Comparison of ENCODE assay signal across 9 cellular contexts in the genomic region with DNA sequence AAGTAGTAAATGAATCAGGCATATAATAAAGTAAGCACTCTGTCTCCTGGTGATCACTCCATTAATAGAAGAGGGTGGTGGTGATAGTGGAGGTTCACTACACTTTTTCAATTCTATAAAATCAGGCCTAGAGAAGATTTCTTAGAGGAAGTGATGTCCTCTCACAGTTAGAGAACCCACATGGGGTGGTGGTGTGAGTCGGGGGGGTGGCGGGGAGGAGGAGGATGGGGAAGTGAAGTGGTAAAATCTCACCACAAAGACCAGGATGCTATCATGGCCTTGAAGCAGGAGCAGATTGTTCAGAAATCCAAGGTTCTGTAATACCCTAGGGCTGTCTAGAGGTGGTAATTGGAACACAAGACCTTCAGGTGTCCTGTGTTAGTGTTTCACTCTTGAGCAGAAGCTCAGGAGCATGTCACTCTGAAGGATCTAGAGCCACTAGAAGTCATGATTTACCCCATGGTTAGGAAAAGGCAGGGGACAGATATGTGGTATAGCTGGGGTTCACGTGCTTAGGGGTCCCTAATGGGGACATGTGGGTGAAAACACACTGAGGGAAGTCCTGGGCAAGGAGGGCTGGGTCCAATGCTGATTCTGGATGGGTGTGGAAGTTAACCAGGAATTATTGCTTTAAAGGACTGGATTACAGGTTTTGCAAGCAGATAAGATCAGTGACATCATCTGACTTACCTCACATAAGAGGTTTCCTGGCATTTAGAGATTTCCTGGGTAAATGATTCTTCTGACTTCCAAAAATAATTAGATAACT. TPM values are rescaled to one million over a fixed set of nuclear protein-coding genes. Genes with fewer than 3 reads are reported as not detected.
DNase-seq lines count a peak whose midpoint lies in the region; ATAC-seq, FAIRE-seq and TF ChIP-seq lines count a peak whose summit lies in the region.
"Had no signal": no experiment of that assay in that cellular context is flagged by ENCODE, and none has a peak within 500 bp of the region (broad histone marks: within the 10 kb centered on the region; RNA-seq: fewer than 3 reads in every experiment).

No MANE protein-coding gene starts in this region.

- peak; percentile 51 for FAIRE-seq in GM18507 (lab: Jason Lieb, UNC)
- FAIRE-seq: colon had no signal

- peaks cover 28% of the 10 kb centered on the region for H3K4me1 ChIP-seq in Loucy (ENCODE audit: insufficient read depth, low read length, poor library complexity, severe bottlenecking)
- peaks cover 0 to 12% of the 10 kb centered on the region in 2 donors for H3K4me1 ChIP-seq in thyroid gland
- H3K4me1 ChIP-seq in HAP-1: no peaks in the 10 kb centered on the region

- no peak for TF ChIP-seq POLR2A in thyroid gland (IDR thresholded peaks at IDR 0.05)

- peak overlapping the region; percentile 81 for H3K4me2 ChIP-seq in Loucy (ENCODE audit: low read depth, low read length, poor library complexity, severe bottlenecking)

- H3K36me3 ChIP-seq in Loucy (ENCODE audit: insufficient read depth, low read length) (peaks cover 22% of the 10 kb centered on the region; the same call in 1 of the 2 replicates), thyroid gland (no peaks in the 10 kb centered on the region), HAP-1 (replicated peaks) (no peaks in the 10 kb centered on the region)

- no peak for ATAC-seq in HG03378 (IDR thresholded peaks at IDR 0.05; ENCODE audit: unreplicated experiment)
- no peak for ATAC-seq in GM18517 (IDR thresholded peaks at IDR 0.05; ENCODE audit: unreplicated experiment)

- no peak overlapping the region for H2AFZ ChIP-seq in Loucy (ENCODE audit: low read length)

- H3K27me3 ChIP-seq in Loucy (ENCODE audit: insufficient read depth, low read length, poor library complexity, severe bottlenecking): no peaks in the 10 kb centered on the region
- no peaks in the 10 kb centered on the region for H3K27me3 ChIP-seq in thyroid gland
- H3K27me3 ChIP-seq in HAP-1 (ENCODE audit: low read depth): no peaks in the 10 kb centered on the region

- no peaks in the 10 kb centered on the region for H3K9me2 ChIP-seq in Loucy (replicated peaks; ENCODE audit: low read depth, low read length)

- H3K4me3 ChIP-seq in Loucy (ENCODE audit: low read length, poor library complexity, severe bottlenecking) (peak overlapping the region; percentile 55), thyroid gland (replicated peaks in 1 of 3) (no peak overlapping the region), HAP-1 (no peak overlapping the region)

- DNase-seq in GM18507 (ENCODE audit: extremely low spot score, insufficient read length, low read depth) (no peak), medulla oblongata (ENCODE audit: extremely low spot score) (peak; percentile 60), thyroid gland (peak; percentile 5 to 13), HAP-1 (ENCODE audit: low spot score in 2 of 2) (no peak)
- DNase-seq in activated effector memory CD4-positive, alpha-beta T cell treated with Interleukin-2 at 50 U/mL for 16 hours: peak; percentile 37

- WGBS in thyroid gland, 2 donors: 77 to 91% methylated on average over 3 of the region's 3 CpGs

- peaks cover 5% of the 10 kb centered on the region; the same call in 1 of the 2 replicates for H3K79me2 ChIP-seq in Loucy (ENCODE audit: insufficient read depth, low read length)

- H3K27ac ChIP-seq in thyroid gland: no peak overlapping the region

- no peaks in the 10 kb centered on the region for H3K9me3 ChIP-seq in Loucy (ENCODE audit: insufficient read depth, low read depth, low read length)
- H3K9me3 ChIP-seq in thyroid gland: no peaks in the 10 kb centered on the region
- no peaks in the 10 kb centered on the region for H3K9me3 ChIP-seq in HAP-1

- peak overlapping the region; percentile 46 for H3K9ac ChIP-seq in Loucy (ENCODE audit: low read depth, low read length, poor library complexity, severe bottlenecking)

- H3F3A ChIP-seq in Loucy (ENCODE audit: low read depth): peaks cover 6% of the 10 kb centered on the region; the same call in 1 of the 2 replicates

- TF ChIP-seq CTCF in Loucy (conservative IDR thresholded peaks at IDR 0.05; ENCODE audit: low read length) (no peak), thyroid gland (IDR thresholded peaks at IDR 0.05) (no peak)

- intact Hi-C loops in thyroid gland (cut with DNase I): no loop called here

- in situ Hi-C loops in HAP-1 (cut with MboI; ENCODE audit: low sequenced_read_pairs): no loop called here

- peaks cover 4% of the 10 kb centered on the region for H4K20me1 ChIP-seq in Loucy (ENCODE audit: insufficient read depth, low read length, poor library complexity, severe bottlenecking)

RNA-seq across cellular contexts. Expression of a gene that starts 31.0 kb away (rescaled TPM):
- 1 to 10 TPM; 1.3 to 6.7 (median 1.9) TPM for total RNA-seq in thyroid gland

RNA-seq across cellular contexts. Expression of a gene that starts 42.1 kb away (rescaled TPM):
- total RNA-seq in thyroid gland: 10 to 100 TPM; 10.7 to 62.7 (median 27.4) TPM

Comparison
In these comparisons a context has a peak if more than half of its experiments do, and no peak if none do; other contexts are left out.
1. DNase-seq: peak in activated effector memory CD4-positive, alpha-beta T cell treated with Interleukin-2 at 50 U/mL for 16 hours (single experiment), medulla oblongata (single experiment) and thyroid gland (2 of 2); none in GM18507 (single experiment) and HAP-1 (0 of 2).